Comparison of ENCODE assay signal across 8 cellular contexts in the genomic region with DNA sequence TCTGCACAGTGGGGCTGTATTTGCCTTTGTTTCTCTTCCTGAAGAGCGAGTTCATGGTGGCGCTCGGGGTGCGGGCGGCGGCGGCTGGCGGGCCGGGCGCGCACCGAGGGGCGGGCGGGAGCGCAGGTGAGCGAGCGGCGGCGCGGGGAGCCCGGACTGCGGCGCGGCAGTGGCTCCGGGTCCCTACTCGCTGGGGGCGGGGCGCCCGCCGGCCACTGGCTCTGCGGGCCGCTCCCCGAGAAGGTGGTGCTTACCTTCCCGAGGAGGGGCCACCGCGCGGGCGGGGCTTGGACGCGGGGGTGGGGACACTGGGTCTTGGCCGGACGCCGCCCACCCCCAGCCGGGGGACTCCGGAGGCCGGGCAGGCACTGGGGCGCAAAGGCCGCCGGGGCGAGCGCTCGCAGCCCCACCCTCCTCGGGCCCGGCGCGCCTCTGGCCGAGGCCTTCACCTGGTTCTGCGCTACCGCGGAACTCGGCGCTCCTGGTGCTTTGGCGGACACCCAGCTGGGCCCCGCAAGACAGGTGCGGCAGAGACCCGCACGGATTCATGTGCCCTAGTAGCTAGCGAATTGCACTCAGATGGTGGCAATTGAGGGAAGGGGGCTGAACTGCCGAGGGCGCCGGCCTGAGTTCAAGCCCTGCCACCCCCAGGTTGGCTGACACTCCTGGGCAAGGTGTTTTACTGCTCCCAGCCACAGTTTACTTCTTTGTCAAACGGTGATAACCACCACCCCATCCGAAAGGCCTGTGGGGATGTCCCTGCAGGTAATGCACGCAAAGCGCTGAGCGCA. TPM values are rescaled to one million over a fixed set of nuclear protein-coding genes. Genes with fewer than 3 reads are reported as not detected.
A peak's percentile ranks its signal among the peaks of the same experiment; 100 is the strongest.
DNase-seq lines count a peak whose midpoint lies in the region; ATAC-seq and TF ChIP-seq lines count a peak whose summit lies in the region.

Gene PPL (minus strand): TSS at position 158 of the 791 bp plus-strand sequence. CDS start 103 bp downstream, at position 55.

- no peaks in the 10 kb centered on the region for H3K36me3 Mint-ChIP-seq in memory B cell

- peaks cover 0 to 51% (median 13%) of the 10 kb centered on the region in 4 donors for H3K4me1 ChIP-seq in tibial nerve

- H3K27me3 Mint-ChIP-seq in memory B cell, result peaks cover 20% of the 10 kb centered on the region

- peak within 1 kb of the TSS in 2 of 59 donors; percentile 8 to 18 for H3K27ac ChIP-seq in dorsolateral prefrontal cortex
- H3K27ac ChIP-seq in tibial nerve, result peak within 1 kb of the TSS; percentile 45 to 79 (median 70)

- no peaks in the 10 kb centered on the region for H3K9me3 ChIP-seq in tibial nerve

- 7 to 14% methylated on average over 42 to 48 of the region's 76 CpGs for WGBS in tibial nerve, 2 donors

- TF ChIP-seq POLR2A in tibial nerve (IDR thresholded peaks at IDR 0.05), result no peak

- H3K27ac Mint-ChIP-seq in memory B cell, result no peak within 1 kb of the TSS

- DNase-seq in SHP77 (lab: John Stamatoyannopoulos, UW) (peak; percentile 30 to 42), SHP77 treated with DMSO at 0.1 percent for 48 hours (lab: John Stamatoyannopoulos, UW) (no peak), NCI-H510A (lab: John Stamatoyannopoulos, UW) (peak; percentile 88), dorsolateral prefrontal cortex (peak in 3 of 10 donors; percentile 21 to 76 (median 48)), memory B cell (ENCODE audit: low spot score in 2 of 2) (no peak), tibial nerve (ENCODE audit: low spot score in 2 of 2) (peak; percentile 37 to 60), NCI-H524 treated with DMSO at 0.1 percent for 48 hours (lab: John Stamatoyannopoulos, UW) (no peak), COLO829 (ENCODE audit: low spot score) (no peak)

- H3K4me1 Mint-ChIP-seq in memory B cell, result peaks cover 6% of the 10 kb centered on the region

- no peak for TF ChIP-seq CTCF in dorsolateral prefrontal cortex (IDR thresholded peaks at IDR 0.05 in 54 of 56, conservative IDR thresholded peaks at IDR 0.05 in 2 of 56; ENCODE audit: low read depth in 1 of 56, partially characterized antibody in 56 of 56)
- TF ChIP-seq CTCF in tibial nerve (IDR thresholded peaks at IDR 0.05), result no peak

- H3K4me3 Mint-ChIP-seq in memory B cell, result peak within 1 kb of the TSS; percentile 79

- H3K27me3 ChIP-seq in dorsolateral prefrontal cortex, result peaks cover 0 to 24% (median 8%) of the 10 kb centered on the region in 45 donors
- peaks cover 0 to 46% of the 10 kb centered on the region in 2 donors for H3K27me3 ChIP-seq in tibial nerve

- ATAC-seq in memory B cell (ENCODE audit: low read depth), result peak; percentile 32

- intact Hi-C loops in dorsolateral prefrontal cortex (cut with DNase I), result no loop called here

- H3K4me3 ChIP-seq in dorsolateral prefrontal cortex, result peak within 1 kb of the TSS; percentile 15 to 71 (median 55)
- H3K4me3 ChIP-seq in tibial nerve, result peak within 1 kb of the TSS; percentile 47 to 61 (median 56)

- no peaks in the 10 kb centered on the region for H3K9me3 Mint-ChIP-seq in memory B cell

- TF ChIP-seq EP300 in tibial nerve (IDR thresholded peaks at IDR 0.05), result no peak

- no peaks in the 10 kb centered on the region for H3K36me3 ChIP-seq in tibial nerve

RNA-seq across cellular contexts. Expression of gene PPL, which starts in this region (rescaled TPM):
- total RNA-seq in dorsolateral prefrontal cortex, result 10 to 100 TPM in 115 of 120 experiments, 1 to 10 TPM in 5; 6.5 to 31.8 (median 19.5) TPM
- total RNA-seq in tibial nerve, result 100 to 1,000 TPM in 3 of 4 donors, 10 to 100 TPM in 1; 52.2 to 246 (median 200) TPM

Comparison
In these comparisons a context has a peak if more than half of its experiments do, and no peak if none do; other contexts are left out.
1. DNase-seq: peak in SHP77 (2 of 2), NCI-H510A (single experiment) and tibial nerve (2 of 2); none in SHP77 treated with DMSO at 0.1 percent for 48 hours (single experiment), memory B cell (0 of 2), NCI-H524 treated with DMSO at 0.1 percent for 48 hours (single experiment) and COLO829 (single experiment).